1 cellular context compared by ENCODE assay signal in genomic region chr6:138393871-138394783, GRCh38.
A peak's percentile ranks its signal among the peaks of the same experiment; 100 is the strongest.
TF ChIP-seq lines count a peak whose summit lies in the region.

No MANE protein-coding gene starts in this region.

TF ChIP-seq in GM12878, 131 proteins besides CTCF, POLR2A, EP300 and RAD21:
- no peak for TF ChIP-seq CHD4 (IDR thresholded peaks at IDR 0.05)
- no peak for TF ChIP-seq POLR2AphosphoS2 (IDR thresholded peaks at IDR 0.05; ENCODE audit: low read depth, low read length)
- 0 out of 2 replicates have a peak, but pooled peaks have one; percentile 30 for TF ChIP-seq NFIC (IDR thresholded peaks at IDR 0.05; ENCODE audit: low read depth, low read length)
- TF ChIP-seq GABPA (IDR thresholded peaks at IDR 0.05; ENCODE audit: low read depth): no peak
- peak; percentile 55 for TF ChIP-seq ATF7 (IDR thresholded peaks at IDR 0.05; ENCODE audit: low read depth)
- peak; percentile 73; the same call in 1 of the 2 replicates for TF ChIP-seq SPI1 (IDR thresholded peaks at IDR 0.05; ENCODE audit: borderline replicate concordance, insufficient read depth, low read depth, low read length)
